In genomic region chrX:351736-352135, GRCh38 we compare ENCODE assay signal across 19 cellular contexts. TPM values are rescaled to one million over a fixed set of nuclear protein-coding genes. Genes with fewer than 3 reads are reported as not detected.
A peak's percentile ranks its signal among the peaks of the same experiment; 100 is the strongest.
DNase-seq lines count a peak whose midpoint lies in the region; ATAC-seq and TF ChIP-seq lines count a peak whose summit lies in the region.
"Had no signal": no experiment of that assay in that cellular context is flagged by ENCODE, and none has a peak within 500 bp of the region (broad histone marks: within the 10 kb centered on the region; RNA-seq: fewer than 3 reads in every experiment).

No MANE protein-coding gene starts in this region.

- H3K4me3 ChIP-seq in RWPE2 (ENCODE audit: severe bottlenecking) (no peak overlapping the region), left ventricle myocardium inferior (no peak overlapping the region)
- H3K4me3 ChIP-seq: BLaER1 treated with 17β-estradiol and CSF1 and Interleukin-3, amounts not matched to agents 10 nM and 100 nM; GM12878 had no signal

- H3K4me1 Mint-ChIP-seq in activated naive CD4-positive, alpha-beta T cell treated with anti-CD3 and anti-CD28 coated beads, Interleukin-2, amount 10 ng/mL, durations not matched to agents 7 days and 5 days, result peaks cover 14% of the 10 kb centered on the region

- H3K27me3 Mint-ChIP-seq in activated naive CD4-positive, alpha-beta T cell treated with anti-CD3 and anti-CD28 coated beads, Interleukin-2, amount 10 ng/mL, durations not matched to agents 7 days and 5 days, result no peaks in the 10 kb centered on the region
- H3K27me3 Mint-ChIP-seq: B cell had no signal

- H3K9me3 ChIP-seq in RWPE2 (ENCODE audit: severe bottlenecking) (no peaks in the 10 kb centered on the region), left ventricle myocardium inferior (replicated peaks) (no peaks in the 10 kb centered on the region)

- H3K27me3 ChIP-seq in RWPE2 (ENCODE audit: insufficient read depth, poor library complexity, severe bottlenecking) (no peaks in the 10 kb centered on the region), left ventricle myocardium inferior (ENCODE audit: low read depth) (no peaks in the 10 kb centered on the region)
- H3K27me3 ChIP-seq: BLaER1 treated with 17β-estradiol and CSF1 and Interleukin-3, amounts not matched to agents 10 nM and 100 nM had no signal

- no peak overlapping the region for H3K4me3 Mint-ChIP-seq in activated naive CD4-positive, alpha-beta T cell treated with anti-CD3 and anti-CD28 coated beads, Interleukin-2, amount 10 ng/mL, durations not matched to agents 7 days and 5 days
- H3K4me3 Mint-ChIP-seq: B cell; CD8-positive, alpha-beta T cell; HFFc6 had no signal

- H3K4me1 ChIP-seq in RWPE2 (ENCODE audit: insufficient read depth, poor library complexity, severe bottlenecking) (peaks cover 6% of the 10 kb centered on the region), left ventricle myocardium inferior (peaks cover 42% of the 10 kb centered on the region)

- H3K36me3 Mint-ChIP-seq in activated naive CD4-positive, alpha-beta T cell treated with anti-CD3 and anti-CD28 coated beads, Interleukin-2, amount 10 ng/mL, durations not matched to agents 7 days and 5 days, result peaks cover 18% of the 10 kb centered on the region

- CTCF ChIA-PET in activated naive CD4-positive, alpha-beta T cell treated with anti-CD3 and anti-CD28 coated beads, Interleukin-2, amount 10 ng/mL, durations not matched to agents 7 days and 5 days (lab: Charles Lee), result no interaction called here

- ATAC-seq in Right ventricle myocardium superior (ENCODE audit: poor library complexity), result no peak
- no peak for ATAC-seq in RWPE2 (ENCODE audit: low read depth)
- ATAC-seq in HG02938 (IDR thresholded peaks at IDR 0.05; ENCODE audit: unreplicated experiment), result no peak
- ATAC-seq: CD8-positive, alpha-beta T cell; GM12878; HCT116 had no signal

- no peaks in the 10 kb centered on the region for H3K9me3 Mint-ChIP-seq in activated naive CD4-positive, alpha-beta T cell treated with anti-CD3 and anti-CD28 coated beads, Interleukin-2, amount 10 ng/mL, durations not matched to agents 7 days and 5 days
- H3K9me3 Mint-ChIP-seq: CD8-positive, alpha-beta T cell; HFFc6 had no signal

- H3K36me3 ChIP-seq in RWPE2 (ENCODE audit: low read depth) (peaks cover 12% of the 10 kb centered on the region; the same call in 1 of the 2 replicates), left ventricle myocardium inferior (peaks cover under 1% of the 10 kb centered on the region)

- TF ChIP-seq CTCF in RWPE2 (IDR thresholded peaks at IDR 0.05; ENCODE audit: poor library complexity, severe bottlenecking) (no peak), left ventricle myocardium inferior (IDR thresholded peaks at IDR 0.05; ENCODE audit: borderline replicate concordance) (no peak)

- DNase-seq in Right ventricle myocardium superior (peak; percentile 11), cardiac septum (ENCODE audit: low spot score) (no peak), RWPE2 (ENCODE audit: low spot score) (peak; percentile 53), left ventricle myocardium inferior (peak; percentile 6), posterior vena cava (ENCODE audit: low spot score) (peak; percentile 52), mucosa of gallbladder (ENCODE audit: low spot score) (no peak)
- DNase-seq in activated naive CD4-positive, alpha-beta T cell treated with anti-CD3 and anti-CD28 coated beads, Interleukin-2, amount 10 ng/mL, durations not matched to agents 7 days and 5 days, result no peak
- DNase-seq: Calu3; CD8-positive, alpha-beta T cell; DMS79 treated with DMSO at 0.1 percent for 48 hours; GF-D8; GOT3; H7; HFFc6 had no signal

- intact Hi-C loops in Right ventricle myocardium superior (cut with DNase I), result no loop called here
- intact Hi-C loops in cardiac septum (cut with DNase I), result no loop called here
- intact Hi-C loops in left ventricle myocardium inferior (cut with micrococcal nuclease), result no loop called here
- intact Hi-C loops in posterior vena cava (cut with DNase I), result no loop called here

- H3K27ac ChIP-seq in RWPE2 (ENCODE audit: poor library complexity, severe bottlenecking) (no peak overlapping the region), left ventricle myocardium inferior (replicated peaks) (no peak overlapping the region)
- H3K27ac ChIP-seq: BLaER1 treated with 17β-estradiol and CSF1 and Interleukin-3, amounts not matched to agents 10 nM and 100 nM had no signal

- H3K27ac Mint-ChIP-seq in activated naive CD4-positive, alpha-beta T cell treated with anti-CD3 and anti-CD28 coated beads, Interleukin-2, amount 10 ng/mL, durations not matched to agents 7 days and 5 days, result no peak overlapping the region
- H3K27ac Mint-ChIP-seq: B cell; CD8-positive, alpha-beta T cell; HFFc6 had no signal

RNA-seq across cellular contexts. Expression of gene GTPBP6, which starts 33.1 kb away (rescaled TPM):
- total RNA-seq in Right ventricle myocardium superior, result 50.8 TPM
- 35.3 TPM for total RNA-seq in cardiac septum
- total RNA-seq in left ventricle myocardium inferior, result 51.1 TPM
- 10 to 100 TPM; 31.1 to 34.9 TPM for total RNA-seq in posterior vena cava
- 54.1 TPM for total RNA-seq in mucosa of gallbladder

RNA-seq across cellular contexts. Expression of gene PPP2R3B, which starts 35.0 kb away (rescaled TPM):
- total RNA-seq in Right ventricle myocardium superior, result 154 TPM
- 128 TPM for total RNA-seq in cardiac septum
- 170 TPM for total RNA-seq in left ventricle myocardium inferior
- total RNA-seq in posterior vena cava, result 10 to 100 TPM; 17.9 to 23.4 TPM
- 27.1 TPM for total RNA-seq in mucosa of gallbladder

Comparison
In these comparisons a context has a peak if more than half of its experiments do, and no peak if none do; other contexts are left out.
1. DNase-seq: peak in Right ventricle myocardium superior (single experiment), RWPE2 (single experiment), left ventricle myocardium inferior (single experiment) and posterior vena cava (single experiment); none in cardiac septum (single experiment), activated naive CD4-positive, alpha-beta T cell treated with anti-CD3 and anti-CD28 coated beads, Interleukin-2, amount 10 ng/mL, durations not matched to agents 7 days and 5 days (single experiment) and mucosa of gallbladder (single experiment).